In the genomic region with DNA sequence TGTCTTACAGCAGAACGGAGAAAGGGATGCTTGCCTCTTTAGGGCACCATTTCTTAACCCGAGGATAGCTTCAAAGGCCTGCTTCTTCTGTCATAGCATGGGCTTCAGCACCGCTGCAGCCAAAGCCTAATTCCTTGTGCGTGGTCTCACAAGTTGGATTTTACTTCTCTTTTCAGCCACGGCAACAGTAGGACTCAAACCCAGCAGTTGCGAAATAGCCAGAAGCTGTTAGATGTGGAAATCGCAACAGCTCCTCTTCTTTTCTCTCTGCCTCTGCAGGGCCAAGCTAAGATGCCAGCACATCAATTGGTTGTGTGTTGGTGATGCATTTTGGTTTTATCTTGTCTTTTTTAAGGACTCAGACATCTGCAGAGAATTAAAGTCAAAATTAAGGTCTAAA, we compare ENCODE assay signal across 21 cellular contexts. TPM values are rescaled to one million over a fixed set of nuclear protein-coding genes. Genes with fewer than 3 reads are reported as not detected.
DNase-seq lines count a peak whose midpoint lies in the region; ATAC-seq and TF ChIP-seq lines count a peak whose summit lies in the region.
"Had no signal": no experiment of that assay in that cellular context is flagged by ENCODE, and none has a peak within 500 bp of the region (broad histone marks: within the 10 kb centered on the region; RNA-seq: fewer than 3 reads in every experiment).

No MANE protein-coding gene starts in this region.

- no peak overlapping the region for H3K27ac Mint-ChIP-seq in GM23338
- no peak overlapping the region for H3K27ac Mint-ChIP-seq in WTC11
- H3K27ac Mint-ChIP-seq: activated CD8-positive, alpha-beta T cell treated with anti-CD3 and anti-CD28 coated beads, Interleukin-2, amount 10 ng/mL, durations not matched to agents 7 days and 5 days; activated naive CD4-positive, alpha-beta T cell treated with anti-CD3 and anti-CD28 coated beads, Interleukin-2, amount 10 ng/mL, durations not matched to agents 7 days and 5 days; naive thymus-derived CD8-positive, alpha-beta T cell had no signal

- H3K4me3 ChIP-seq in GM23338 (no peak overlapping the region), adipocyte (ENCODE audit: low read length) (no peak overlapping the region), neutrophil (ENCODE audit: low read depth in 1 of 2, low read length in 1 of 2) (peak overlapping the region; percentile 44 to 50)
- H3K4me3 ChIP-seq: ascending aorta, SJCRH30 had no signal

- H3K36me3 ChIP-seq in GM23338 (ENCODE audit: insufficient read depth) (no peaks in the 10 kb centered on the region), adipocyte (ENCODE audit: control insufficient read depth, insufficient read depth, low read length, severe bottlenecking) (no peaks in the 10 kb centered on the region), neutrophil (no peaks in the 10 kb centered on the region)
- H3K36me3 ChIP-seq: ascending aorta, BE2C, SJCRH30 had no signal

- H3K9me3 ChIP-seq in adipocyte (ENCODE audit: control insufficient read depth, low read length) = no peaks in the 10 kb centered on the region
- H3K9me3 ChIP-seq in neutrophil = no peaks in the 10 kb centered on the region
- H3K9me3 ChIP-seq: ascending aorta, BE2C, SJCRH30 had no signal

- H3K4me2 ChIP-seq in GM23338 = no peak overlapping the region

- no peak overlapping the region for H3K4me3 Mint-ChIP-seq in GM23338
- H3K4me3 Mint-ChIP-seq in WTC11 = no peak overlapping the region
- H3K4me3 Mint-ChIP-seq: activated CD8-positive, alpha-beta T cell treated with anti-CD3 and anti-CD28 coated beads, Interleukin-2, amount 10 ng/mL, durations not matched to agents 7 days and 5 days; activated naive CD4-positive, alpha-beta T cell treated with anti-CD3 and anti-CD28 coated beads, Interleukin-2, amount 10 ng/mL, durations not matched to agents 7 days and 5 days; activated T-cell treated with anti-CD3 and anti-CD28 coated beads, Interleukin-2, amount 50 U/mL, for 4 hours; naive thymus-derived CD8-positive, alpha-beta T cell had no signal

- H3K9me3 Mint-ChIP-seq in GM23338 = peaks cover 5% of the 10 kb centered on the region; the same call in 2 of the 3 replicates
- H3K9me3 Mint-ChIP-seq in WTC11 = no peaks in the 10 kb centered on the region

- H3K27ac ChIP-seq in GM23338 (ENCODE audit: low read depth) = no peak overlapping the region
- H3K27ac ChIP-seq in neutrophil = peak overlapping the region; percentile 84
- H3K27ac ChIP-seq: ascending aorta, SJCRH30 had no signal

- no peak overlapping the region for H3K9ac ChIP-seq in adipocyte (ENCODE audit: low read length)

- H3K27me3 ChIP-seq in GM23338 (ENCODE audit: insufficient read depth) = no peaks in the 10 kb centered on the region
- H3K27me3 ChIP-seq in adipocyte (replicated peaks; ENCODE audit: control insufficient read depth, insufficient read depth, low read length) = peaks cover 15% of the 10 kb centered on the region
- peaks cover 31% of the 10 kb centered on the region for H3K27me3 ChIP-seq in neutrophil
- H3K27me3 ChIP-seq: ascending aorta, BE2C had no signal

- H3K36me3 Mint-ChIP-seq in GM23338 (ENCODE audit: low read depth) (peaks cover 18% of the 10 kb centered on the region), WTC11 (peaks cover 11% of the 10 kb centered on the region)
- H3K36me3 Mint-ChIP-seq: activated naive CD4-positive, alpha-beta T cell treated with anti-CD3 and anti-CD28 coated beads, Interleukin-2, amount 10 ng/mL, durations not matched to agents 7 days and 5 days had no signal

- no peaks in the 10 kb centered on the region for H3F3A ChIP-seq in GM23338 (replicated peaks; ENCODE audit: low read depth)

- TF ChIP-seq CTCF in GM23338 (conservative IDR thresholded peaks at IDR 0.05; ENCODE audit: low read depth in 2 of 2) (no peak), neutrophil (IDR thresholded peaks at IDR 0.05) (no peak), WTC11 (IDR thresholded peaks at IDR 0.05) (no peak)

- peaks cover 36% of the 10 kb centered on the region for H3K79me2 ChIP-seq in GM23338 (replicated peaks; ENCODE audit: insufficient read depth)

- H3K4me1 ChIP-seq in GM23338 (ENCODE audit: insufficient read depth) (peaks cover 43% of the 10 kb centered on the region), adipocyte (ENCODE audit: control insufficient read depth, insufficient read depth, low read length) (no peaks in the 10 kb centered on the region), neutrophil (ENCODE audit: control insufficient read depth in 1 of 2, insufficient read depth in 1 of 2, low read depth in 1 of 2, low read length in 1 of 2) (peaks cover 47 to 60% of the 10 kb centered on the region in 2 experiments)
- H3K4me1 ChIP-seq: ascending aorta, BE2C, SJCRH30 had no signal

- CTCF ChIA-PET in WTC11 (lab: Charles Lee) = interaction anchor here (1.1 kb wide), 1 partner anchor 44 kb away, joined by 3 read pairs; no protein-coding TSS in a partner anchor

- peaks cover 5% of the 10 kb centered on the region for H3K27me3 Mint-ChIP-seq in GM23338 (ENCODE audit: insufficient read depth, low read depth, poor library complexity)
- H3K27me3 Mint-ChIP-seq in WTC11 (ENCODE audit: low read depth) = no peaks in the 10 kb centered on the region

- DNase-seq in GM23338 (ENCODE audit: low spot score) (peak; percentile 20), MV-4-11 (lab: John Stamatoyannopoulos, UW) (peak; percentile 96), adipocyte (ENCODE audit: low read depth) (peak; percentile 51), AG20443 (ENCODE audit: low spot score) (no peak), WTC11 (ENCODE audit: low spot score) (no peak), DMS114 treated with DMSO at 0.1 percent for 48 hours (lab: John Stamatoyannopoulos, UW; ENCODE audit: unreplicated experiment) (no peak)
- DNase-seq: activated CD4-positive, CD25-positive, alpha-beta regulatory T cell; activated CD8-positive, alpha-beta T cell treated with anti-CD3 and anti-CD28 coated beads, Interleukin-2, amount 10 ng/mL, durations not matched to agents 7 days and 5 days; activated naive CD4-positive, alpha-beta T cell treated with anti-CD3 and anti-CD28 coated beads, Interleukin-2, amount 10 ng/mL, durations not matched to agents 7 days and 5 days; activated T-cell treated with anti-CD3 and anti-CD28 coated beads, Interleukin-2, amount 50 U/mL, for 4 hours; BE2C; H7; naive thymus-derived CD8-positive, alpha-beta T cell; NCI-H1930; SJCRH30; stimulated activated CD4-positive, alpha-beta T cell treated with anti-CD3 and anti-CD28 coated beads, Interleukin-2, amount 100 ng/mL, for 24 hours; stimulated activated naive CD8-positive, alpha-beta T cell treated with anti-CD3 and anti-CD28 coated beads, Interleukin-15, Interleukin-2, amounts not matched to agents 100 U/mL and 50 U/mL, for 24 hours; T-helper 2 cell had no signal

- H2AFZ ChIP-seq in GM23338 = no peak overlapping the region

- no peaks in the 10 kb centered on the region; the same call in 1 of the 2 replicates for H3K9me2 ChIP-seq in GM23338 (ENCODE audit: insufficient read depth)

- POLR2A ChIA-PET in WTC11 (lab: Charles Lee) = no interaction called here

- no peak for ATAC-seq in GM23338
- no peak for ATAC-seq in WTC11
- ATAC-seq: activated CD8-positive, alpha-beta T cell treated with anti-CD3 and anti-CD28 coated beads, Interleukin-2, amount 10 ng/mL, durations not matched to agents 7 days and 5 days; activated T-cell treated with anti-CD3 and anti-CD28 coated beads, Interleukin-2, amount 50 U/mL, for 4 hours; naive thymus-derived CD8-positive, alpha-beta T cell; stimulated activated naive CD8-positive, alpha-beta T cell treated with anti-CD3 and anti-CD28 coated beads, Interleukin-15, Interleukin-2, amounts not matched to agents 100 U/mL and 50 U/mL, for 24 hours had no signal

- peaks cover 50% of the 10 kb centered on the region for H3K4me1 Mint-ChIP-seq in GM23338
- H3K4me1 Mint-ChIP-seq in WTC11 = peaks cover 51% of the 10 kb centered on the region
- H3K4me1 Mint-ChIP-seq: activated naive CD4-positive, alpha-beta T cell treated with anti-CD3 and anti-CD28 coated beads, Interleukin-2, amount 10 ng/mL, durations not matched to agents 7 days and 5 days; naive thymus-derived CD8-positive, alpha-beta T cell had no signal

- no peaks in the 10 kb centered on the region for H4K20me1 ChIP-seq in GM23338 (replicated peaks; ENCODE audit: insufficient read depth)

TF ChIP-seq in GM23338, 12 proteins besides CTCF, POLR2A, EP300 and RAD21 (continues in another document):
- no peak for TF ChIP-seq NANOG (IDR thresholded peaks at IDR 0.05; ENCODE audit: borderline replicate concordance)
- TF ChIP-seq EZH2 (IDR thresholded peaks at IDR 0.05; ENCODE audit: low read depth, unreplicated experiment) = no peak
- no peak for TF ChIP-seq ZNF331 (CRISPR knock-in tag; IDR thresholded peaks at IDR 0.05; ENCODE audit: low read depth)
- TF ChIP-seq POLR2AphosphoS5 (IDR thresholded peaks at IDR 0.05; ENCODE audit: low read depth) = no peak

TF ChIP-seq in WTC11, 78 proteins besides CTCF, POLR2A, EP300 and RAD21 (continues in another document):
- TF ChIP-seq ZBTB21 (CRISPR knock-in tag; IDR thresholded peaks at IDR 0.05; ENCODE audit: borderline replicate concordance) (no peak), ZNF317 (CRISPR knock-in tag; IDR thresholded peaks at IDR 0.05; ENCODE audit: borderline replicate concordance, low read depth) (no peak)
- TF ChIP-seq, protein P1, sequence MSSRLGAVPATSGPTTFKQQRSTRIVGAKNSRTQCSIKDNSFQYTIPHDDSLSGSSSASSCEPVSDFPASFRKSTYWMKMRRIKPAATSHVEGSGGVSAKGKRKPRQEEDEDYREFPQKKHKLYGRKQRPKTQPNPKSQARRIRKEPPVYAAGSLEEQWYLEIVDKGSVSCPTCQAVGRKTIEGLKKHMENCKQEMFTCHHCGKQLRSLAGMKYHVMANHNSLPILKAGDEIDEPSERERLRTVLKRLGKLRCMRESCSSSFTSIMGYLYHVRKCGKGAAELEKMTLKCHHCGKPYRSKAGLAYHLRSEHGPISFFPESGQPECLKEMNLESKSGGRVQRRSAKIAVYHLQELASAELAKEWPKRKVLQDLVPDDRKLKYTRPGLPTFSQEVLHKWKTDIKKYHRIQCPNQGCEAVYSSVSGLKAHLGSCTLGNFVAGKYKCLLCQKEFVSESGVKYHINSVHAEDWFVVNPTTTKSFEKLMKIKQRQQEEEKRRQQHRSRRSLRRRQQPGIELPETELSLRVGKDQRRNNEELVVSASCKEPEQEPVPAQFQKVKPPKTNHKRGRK (CRISPR knock-in tag; IDR thresholded peaks at IDR 0.05; ENCODE audit: borderline replicate concordance) = no peak

RNA-seq across cellular contexts. Expression of a gene that starts 3.1 kb away (rescaled TPM):
- total RNA-seq in GM23338 (2014; rRNA removed; shearing (Covaris generic)) = 34.6 and 41.3 TPM in 2 replicates
- 21.0 and 25.7 TPM in 2 replicates for polyA plus RNA-seq in GM23338 (2016; fragmentation: Nextera tagmentation; extraction: Ambion mirVana)
- total RNA-seq in WTC11 (2021) = 17.9 to 19.5 TPM (median 19.3 TPM) in 3 replicates
- total RNA-seq: activated CD8-positive, alpha-beta T cell treated with anti-CD3 and anti-CD28 coated beads, Interleukin-2, amount 10 ng/mL, durations not matched to agents 7 days and 5 days; activated T-cell treated with anti-CD3 and anti-CD28 coated beads, Interleukin-2, amount 50 U/mL, for 4 hours; kidney epithelial cell; naive thymus-derived CD8-positive, alpha-beta T cell had no signal
- polyA plus RNA-seq: naive thymus-derived CD8-positive, alpha-beta T cell had no signal

Comparison
In these comparisons a context has a peak if more than half of its experiments do, and no peak if none do; other contexts are left out.
1. DNase-seq: peak in GM23338 (single experiment), MV-4-11 (single experiment) and adipocyte (single experiment); none in AG20443 (single experiment), WTC11 (single experiment) and DMS114 treated with DMSO at 0.1 percent for 48 hours (single experiment).
2. H3K4me3 ChIP-seq: peak in neutrophil (2 of 2); none in GM23338 (single experiment) and adipocyte (single experiment).